ENCODE assay signal across 19 cellular contexts in the genomic region with DNA sequence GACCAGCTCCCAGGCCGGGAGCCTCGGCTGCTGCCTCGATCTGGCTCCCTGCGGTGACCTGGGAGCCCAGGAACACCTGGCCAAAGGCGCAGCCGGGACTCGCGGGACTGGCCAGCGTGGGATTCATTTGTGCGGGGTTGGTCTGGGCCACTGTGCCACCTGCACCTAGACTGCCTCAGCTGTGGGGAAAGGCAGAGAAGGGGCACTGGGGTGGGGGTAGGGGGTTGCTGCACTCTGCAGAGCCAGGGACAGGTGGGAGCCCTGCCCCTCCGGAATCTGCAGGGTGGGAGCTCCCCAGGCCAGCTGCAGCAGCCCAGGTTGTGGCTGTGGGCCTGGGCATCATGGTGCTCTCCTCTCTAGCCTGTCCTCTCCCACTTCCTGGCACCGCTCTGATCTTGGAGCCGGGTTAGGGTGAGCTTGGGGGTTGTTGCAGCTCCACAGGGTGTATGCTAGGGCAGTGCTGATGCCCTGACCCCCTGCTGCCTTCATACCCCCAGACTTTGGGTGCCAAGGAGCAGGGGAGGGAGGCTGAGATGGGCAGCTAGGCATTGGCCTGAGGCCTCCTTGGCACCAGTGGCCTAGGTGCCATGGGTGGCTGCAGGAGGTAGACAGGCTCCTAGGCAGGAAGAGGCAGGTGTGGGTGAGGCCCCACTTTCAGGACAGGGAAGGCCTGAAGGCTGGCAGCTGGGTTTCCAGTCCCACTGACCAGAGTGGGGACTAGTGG. TPM values are rescaled to one million over a fixed set of nuclear protein-coding genes. Genes with fewer than 3 reads are reported as not detected.
A peak's percentile ranks its signal among the peaks of the same experiment; 100 is the strongest.
DNase-seq lines count a peak whose midpoint lies in the region; ATAC-seq and TF ChIP-seq lines count a peak whose summit lies in the region.
"Had no signal": no experiment of that assay in that cellular context is flagged by ENCODE, and none has a peak within 500 bp of the region (broad histone marks: within the 10 kb centered on the region; RNA-seq: fewer than 3 reads in every experiment).

No MANE protein-coding gene starts in this region.

- no peak overlapping the region for H3K4me3 ChIP-seq in WERI-Rb-1 (ENCODE audit: low read depth, low read length)
- no peak overlapping the region for H3K4me3 ChIP-seq in Karpas-422 (ENCODE audit: low read length)

- H4K5ac ChIP-seq in H9 (ENCODE audit: insufficient read length, low read depth, low read length): no peak overlapping the region

- H3K27ac Mint-ChIP-seq in H9: no peak overlapping the region
- H3K27ac Mint-ChIP-seq in stimulated activated effector memory CD8-positive, alpha-beta T cell treated with anti-CD3 and anti-CD28 coated beads, Interleukin-12 subunit alpha, Interleukin-12 subunit beta, amount 100 ng/mL, for 72 hours: no peak overlapping the region
- H3K27ac Mint-ChIP-seq: CD8-positive, alpha-beta memory T cell; HFFc6 had no signal

- H3K27me3 Mint-ChIP-seq in H9 (ENCODE audit: low read depth): no peaks in the 10 kb centered on the region

- H3K4ac ChIP-seq in H9 (ENCODE audit: low read depth, low read length): no peak overlapping the region

- H3K4me1 Mint-ChIP-seq in H9: peaks cover 20 to 27% of the 10 kb centered on the region in 2 experiments
- H3K4me1 Mint-ChIP-seq in stimulated activated effector memory CD8-positive, alpha-beta T cell treated with anti-CD3 and anti-CD28 coated beads, Interleukin-12 subunit alpha, Interleukin-12 subunit beta, amount 100 ng/mL, for 72 hours: peaks cover 11% of the 10 kb centered on the region

- H2BK15ac ChIP-seq in H9 (ENCODE audit: low read depth, low read length): no peak overlapping the region

- no peak overlapping the region for H3T11ph ChIP-seq in H9 (ENCODE audit: low read length)

- H3K4me1 ChIP-seq in H9 (ENCODE audit: insufficient read depth, low read length) (no peaks in the 10 kb centered on the region), Karpas-422 (ENCODE audit: low read length) (no peaks in the 10 kb centered on the region)

- H3K9me2 ChIP-seq in Karpas-422 (replicated peaks; ENCODE audit: insufficient read depth, low read length): no peaks in the 10 kb centered on the region

- no peaks in the 10 kb centered on the region for H3K36me3 Mint-ChIP-seq in H9 (ENCODE audit: insufficient read depth in 1 of 3, low read depth in 3 of 3)
- H3K36me3 Mint-ChIP-seq in stimulated activated effector memory CD8-positive, alpha-beta T cell treated with anti-CD3 and anti-CD28 coated beads, Interleukin-12 subunit alpha, Interleukin-12 subunit beta, amount 100 ng/mL, for 72 hours: no peaks in the 10 kb centered on the region
- H3K36me3 Mint-ChIP-seq: CD8-positive, alpha-beta memory T cell had no signal

- no peak overlapping the region for H3K14ac ChIP-seq in H9 (ENCODE audit: insufficient read depth, low read length)

- no peaks in the 10 kb centered on the region for H3K79me2 ChIP-seq in H9 (ENCODE audit: insufficient read depth, low read length)
- H3K79me2 ChIP-seq in Karpas-422 (ENCODE audit: low read length): no peaks in the 10 kb centered on the region

- H2BK120ac ChIP-seq in H9 (ENCODE audit: low read depth, low read length, poor library complexity, severe bottlenecking): no peak overlapping the region

- peak; percentile 11 for ATAC-seq in stimulated activated effector memory CD8-positive, alpha-beta T cell treated with anti-CD3 and anti-CD28 coated beads, Interleukin-12 subunit alpha, Interleukin-12 subunit beta, amount 100 ng/mL, for 72 hours
- ATAC-seq in HG02678 (IDR thresholded peaks at IDR 0.05; ENCODE audit: unreplicated experiment): no peak

- H4K91ac ChIP-seq in H9 (ENCODE audit: insufficient read length, low read depth, low read length): no peak overlapping the region

- no peak overlapping the region for H3K9ac ChIP-seq in H9 (ENCODE audit: extremely low read depth, insufficient read length, low read length)
- H3K9ac ChIP-seq in Karpas-422 (ENCODE audit: low read length): no peak overlapping the region

- H2AFZ ChIP-seq in H9 (ENCODE audit: low read length) (no peak overlapping the region), Karpas-422 (ENCODE audit: low read length) (no peak overlapping the region)

- no peak overlapping the region for H2BK20ac ChIP-seq in H9 (ENCODE audit: low read depth, low read length, poor library complexity, severe bottlenecking)

- H4K20me1 ChIP-seq in H9 (ENCODE audit: control insufficient read depth, insufficient read depth, insufficient read length) (no peaks in the 10 kb centered on the region), Karpas-422 (ENCODE audit: insufficient read depth, low read depth, low read length) (no peaks in the 10 kb centered on the region)

- TF ChIP-seq CTCF in H9 (conservative IDR thresholded peaks at IDR 0.05) (no peak), WERI-Rb-1 (IDR thresholded peaks at IDR 0.05; ENCODE audit: low read depth, low read length) (no peak)

- H3K27me3 ChIP-seq in H9 (ENCODE audit: insufficient read depth, low read length) (no peaks in the 10 kb centered on the region), WERI-Rb-1 (ENCODE audit: insufficient read depth, low read depth, severe bottlenecking) (peaks cover 12% of the 10 kb centered on the region), Karpas-422 (ENCODE audit: low read length) (no peaks in the 10 kb centered on the region)

- no peaks in the 10 kb centered on the region for H3K23me2 ChIP-seq in H9 (ENCODE audit: insufficient read length, low read depth, low read length, poor library complexity, severe bottlenecking)

- no peaks in the 10 kb centered on the region for H3K9me3 Mint-ChIP-seq in H9
- no peaks in the 10 kb centered on the region for H3K9me3 Mint-ChIP-seq in stimulated activated effector memory CD8-positive, alpha-beta T cell treated with anti-CD3 and anti-CD28 coated beads, Interleukin-12 subunit alpha, Interleukin-12 subunit beta, amount 100 ng/mL, for 72 hours
- H3K9me3 Mint-ChIP-seq: CD8-positive, alpha-beta memory T cell; HFFc6 had no signal

- H3K27ac ChIP-seq in H9 (ENCODE audit: insufficient read length, low read depth, low read length) (no peak overlapping the region), WERI-Rb-1 (no peak overlapping the region), Karpas-422 (ENCODE audit: low read length) (no peak overlapping the region)
- H3K27ac ChIP-seq: C4-2B, HL-60 had no signal

- H3K36me3 ChIP-seq in WERI-Rb-1 (no peaks in the 10 kb centered on the region), Karpas-422 (ENCODE audit: insufficient read depth, low read length) (no peaks in the 10 kb centered on the region)

- H4K8ac ChIP-seq in H9 (replicated peaks; ENCODE audit: insufficient read length, low read depth, low read length): no peak overlapping the region

- no peaks in the 10 kb centered on the region for H3K79me1 ChIP-seq in H9 (ENCODE audit: insufficient read depth, low read depth, low read length, poor library complexity, severe bottlenecking)

- H2AK5ac ChIP-seq in H9 (ENCODE audit: insufficient read length, low read length): no peak overlapping the region

- peak; percentile 42 for DNase-seq in H9
- DNase-seq in WERI-Rb-1: peak; percentile 10
- DNase-seq in islet precursor cell: peak; percentile 45
- no peak for DNase-seq in stimulated activated effector memory CD8-positive, alpha-beta T cell treated with anti-CD3 and anti-CD28 coated beads, Interleukin-12 subunit alpha, Interleukin-12 subunit beta, amount 100 ng/mL, for 72 hours (ENCODE audit: low spot score in 2 of 2)
- no peak for DNase-seq in Karpas-422
- DNase-seq in dermis blood vessel endothelial cell: no peak
- DNase-seq: Calu3; CD8-positive, alpha-beta memory T cell; DMS153; HFFc6; KBM-7; NCI-H1105 treated with DMSO at 0.1 percent for 48 hours; NCI-H2081 treated with DMSO at 0.1 percent for 48 hours; NCI-H446 treated with DMSO at 0.1 percent for 48 hours; NCI-H526 treated with DMSO at 0.1 percent for 48 hours; Right ventricle myocardium superior had no signal

- no CpG with 5 or more reads among the region's 13 CpGs for WGBS in H9 (ENCODE audit: extremely low coverage, insufficient read length, low lambda C conversion rate)

- H3K56ac ChIP-seq in H9 (ENCODE audit: insufficient read length, low read depth, low read length): no peak overlapping the region

- H3K23ac ChIP-seq in H9 (ENCODE audit: insufficient read length, low read depth, low read length): no peak overlapping the region

- no peak overlapping the region for H2BK5ac ChIP-seq in H9 (ENCODE audit: insufficient read length, low read length)

- no peak overlapping the region for H3K18ac ChIP-seq in H9 (ENCODE audit: insufficient read length, low read depth, low read length)

- no peak overlapping the region for H2BK12ac ChIP-seq in H9 (ENCODE audit: insufficient read length, low read depth, low read length)

- H3K9me3 ChIP-seq in H9 (ENCODE audit: control insufficient read depth, low read depth, low read length) (no peaks in the 10 kb centered on the region), WERI-Rb-1 (ENCODE audit: severe bottlenecking) (no peaks in the 10 kb centered on the region), Karpas-422 (ENCODE audit: low read length) (no peaks in the 10 kb centered on the region)

- no peak overlapping the region for H3K4me3 Mint-ChIP-seq in H9
- H3K4me3 Mint-ChIP-seq in stimulated activated effector memory CD8-positive, alpha-beta T cell treated with anti-CD3 and anti-CD28 coated beads, Interleukin-12 subunit alpha, Interleukin-12 subunit beta, amount 100 ng/mL, for 72 hours: no peak overlapping the region
- H3K4me3 Mint-ChIP-seq: CD8-positive, alpha-beta memory T cell; HFFc6 had no signal

- no peak overlapping the region for H3K4me2 ChIP-seq in H9 (ENCODE audit: insufficient read depth, insufficient read length, low read length)
- H3K4me2 ChIP-seq in Karpas-422 (ENCODE audit: low read depth, low read length, poor library complexity, severe bottlenecking): no peak overlapping the region

RNA-seq across cellular contexts. Expression of a gene that starts 57.5 kb away (rescaled TPM):
- total RNA-seq in H9 (2021): 36.3 and 36.4 TPM in 2 replicates
- total RNA-seq in Karpas-422 (2014; rRNA removed; shearing (Covaris generic); ENCODE audit: low replicate concordance): 11.9 and 12.3 TPM in 2 replicates
- 17.2 and 19.1 TPM in 2 replicates for total RNA-seq in dermis blood vessel endothelial cell

Comparison
In these comparisons a context has a peak if more than half of its experiments do, and no peak if none do; other contexts are left out.
1. DNase-seq: peak in H9 (single experiment), WERI-Rb-1 (single experiment) and islet precursor cell (single experiment); none in stimulated activated effector memory CD8-positive, alpha-beta T cell treated with anti-CD3 and anti-CD28 coated beads, Interleukin-12 subunit alpha, Interleukin-12 subunit beta, amount 100 ng/mL, for 72 hours (0 of 2), Karpas-422 (single experiment) and dermis blood vessel endothelial cell (single experiment).